In the genomic region with DNA sequence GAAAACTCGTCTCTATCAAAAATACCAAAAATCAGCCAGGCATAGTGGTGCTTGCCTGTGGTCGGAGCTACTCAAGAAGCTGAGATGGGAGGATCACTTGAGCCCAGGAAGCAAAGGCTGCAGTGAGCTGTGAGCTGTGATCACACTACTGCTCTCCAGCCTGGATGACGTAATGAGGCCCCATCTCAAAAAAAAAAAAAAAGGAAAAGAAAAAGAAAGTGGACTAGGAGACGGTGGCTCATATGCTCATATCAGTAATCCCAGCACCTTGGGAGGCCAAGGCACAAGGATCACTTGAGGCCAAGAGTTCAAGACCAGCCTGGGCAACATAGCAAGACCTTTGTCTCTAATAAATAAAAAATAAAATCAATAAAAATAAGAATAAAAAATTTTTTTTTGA, we compare ENCODE assay signal across 1 cellular context.
A peak's percentile ranks its signal among the peaks of the same experiment; 100 is the strongest.
TF ChIP-seq lines count a peak whose summit lies in the region.

No MANE protein-coding gene starts in this region.

TF ChIP-seq in HEK293, 187 proteins besides CTCF, POLR2A, EP300 and RAD21 (continued from another document):
- TF ChIP-seq ZNF629 (tag by site-specific recombination; IDR thresholded peaks at IDR 0.05) = peak; percentile 63
- peak; percentile 51; the same call in 1 of the 2 replicates for TF ChIP-seq KLF8 (tag by site-specific recombination; IDR thresholded peaks at IDR 0.05)
- TF ChIP-seq GLIS1 (tag by site-specific recombination; IDR thresholded peaks at IDR 0.05) = peak; percentile 64
- peak; percentile 35; the same call in 1 of the 2 replicates for TF ChIP-seq PRDM1 (tag by site-specific recombination; IDR thresholded peaks at IDR 0.05)
- TF ChIP-seq, protein P1, sequence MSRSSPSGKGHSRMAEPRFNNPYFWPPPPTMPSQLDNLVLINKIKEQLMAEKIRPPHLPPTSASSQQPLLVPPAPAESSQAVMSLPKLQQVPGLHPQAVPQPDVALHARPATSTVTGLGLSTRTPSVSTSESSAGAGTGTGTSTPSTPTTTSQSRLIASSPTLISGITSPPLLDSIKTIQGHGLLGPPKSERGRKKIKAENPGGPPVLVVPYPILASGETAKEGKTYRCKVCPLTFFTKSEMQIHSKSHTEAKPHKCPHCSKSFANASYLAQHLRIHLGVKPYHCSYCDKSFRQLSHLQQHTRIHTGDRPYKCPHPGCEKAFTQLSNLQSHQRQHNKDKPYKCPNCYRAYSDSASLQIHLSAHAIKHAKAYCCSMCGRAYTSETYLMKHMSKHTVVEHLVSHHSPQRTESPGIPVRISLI (tag by site-specific recombination; IDR thresholded peaks at IDR 0.05) = peak; percentile 59; the same call in 1 of the 2 replicates
- TF ChIP-seq ZBTB1 (tag by site-specific recombination; IDR thresholded peaks at IDR 0.05) = no peak
- TF ChIP-seq ZNF768 (tag by site-specific recombination; IDR thresholded peaks at IDR 0.05) = no peak
- TF ChIP-seq ZNF664 (tag by site-specific recombination; IDR thresholded peaks at IDR 0.05) = no peak
- TF ChIP-seq, protein P2, sequence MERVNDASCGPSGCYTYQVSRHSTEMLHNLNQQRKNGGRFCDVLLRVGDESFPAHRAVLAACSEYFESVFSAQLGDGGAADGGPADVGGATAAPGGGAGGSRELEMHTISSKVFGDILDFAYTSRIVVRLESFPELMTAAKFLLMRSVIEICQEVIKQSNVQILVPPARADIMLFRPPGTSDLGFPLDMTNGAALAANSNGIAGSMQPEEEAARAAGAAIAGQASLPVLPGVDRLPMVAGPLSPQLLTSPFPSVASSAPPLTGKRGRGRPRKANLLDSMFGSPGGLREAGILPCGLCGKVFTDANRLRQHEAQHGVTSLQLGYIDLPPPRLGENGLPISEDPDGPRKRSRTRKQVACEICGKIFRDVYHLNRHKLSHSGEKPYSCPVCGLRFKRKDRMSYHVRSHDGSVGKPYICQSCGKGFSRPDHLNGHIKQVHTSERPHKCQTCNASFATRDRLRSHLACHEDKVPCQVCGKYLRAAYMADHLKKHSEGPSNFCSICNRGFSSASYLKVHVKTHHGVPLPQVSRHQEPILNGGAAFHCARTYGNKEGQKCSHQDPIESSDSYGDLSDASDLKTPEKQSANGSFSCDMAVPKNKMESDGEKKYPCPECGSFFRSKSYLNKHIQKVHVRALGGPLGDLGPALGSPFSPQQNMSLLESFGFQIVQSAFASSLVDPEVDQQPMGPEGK (tag by site-specific recombination; IDR thresholded peaks at IDR 0.05) = no peak
- peak; percentile 42; the same call in 1 of the 2 replicates for TF ChIP-seq ZBTB21 (tag by site-specific recombination; IDR thresholded peaks at IDR 0.05)
- TF ChIP-seq ZFP69B (tag by site-specific recombination; IDR thresholded peaks at IDR 0.05) = 0 out of 2 replicates have a peak, but pooled peaks have one; percentile 49
- TF ChIP-seq, protein P3, sequence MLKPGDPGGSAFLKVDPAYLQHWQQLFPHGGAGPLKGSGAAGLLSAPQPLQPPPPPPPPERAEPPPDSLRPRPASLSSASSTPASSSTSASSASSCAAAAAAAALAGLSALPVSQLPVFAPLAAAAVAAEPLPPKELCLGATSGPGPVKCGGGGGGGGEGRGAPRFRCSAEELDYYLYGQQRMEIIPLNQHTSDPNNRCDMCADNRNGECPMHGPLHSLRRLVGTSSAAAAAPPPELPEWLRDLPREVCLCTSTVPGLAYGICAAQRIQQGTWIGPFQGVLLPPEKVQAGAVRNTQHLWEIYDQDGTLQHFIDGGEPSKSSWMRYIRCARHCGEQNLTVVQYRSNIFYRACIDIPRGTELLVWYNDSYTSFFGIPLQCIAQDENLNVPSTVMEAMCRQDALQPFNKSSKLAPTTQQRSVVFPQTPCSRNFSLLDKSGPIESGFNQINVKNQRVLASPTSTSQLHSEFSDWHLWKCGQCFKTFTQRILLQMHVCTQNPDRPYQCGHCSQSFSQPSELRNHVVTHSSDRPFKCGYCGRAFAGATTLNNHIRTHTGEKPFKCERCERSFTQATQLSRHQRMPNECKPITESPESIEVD (tag by site-specific recombination; IDR thresholded peaks at IDR 0.05) = no peak
- TF ChIP-seq, protein P4, sequence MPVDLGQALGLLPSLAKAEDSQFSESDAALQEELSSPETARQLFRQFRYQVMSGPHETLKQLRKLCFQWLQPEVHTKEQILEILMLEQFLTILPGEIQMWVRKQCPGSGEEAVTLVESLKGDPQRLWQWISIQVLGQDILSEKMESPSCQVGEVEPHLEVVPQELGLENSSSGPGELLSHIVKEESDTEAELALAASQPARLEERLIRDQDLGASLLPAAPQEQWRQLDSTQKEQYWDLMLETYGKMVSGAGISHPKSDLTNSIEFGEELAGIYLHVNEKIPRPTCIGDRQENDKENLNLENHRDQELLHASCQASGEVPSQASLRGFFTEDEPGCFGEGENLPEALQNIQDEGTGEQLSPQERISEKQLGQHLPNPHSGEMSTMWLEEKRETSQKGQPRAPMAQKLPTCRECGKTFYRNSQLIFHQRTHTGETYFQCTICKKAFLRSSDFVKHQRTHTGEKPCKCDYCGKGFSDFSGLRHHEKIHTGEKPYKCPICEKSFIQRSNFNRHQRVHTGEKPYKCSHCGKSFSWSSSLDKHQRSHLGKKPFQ (tag by site-specific recombination; IDR thresholded peaks at IDR 0.05) = 0 out of 2 replicates have a peak, but pooled peaks have one; percentile 20
- TF ChIP-seq, protein P5, sequence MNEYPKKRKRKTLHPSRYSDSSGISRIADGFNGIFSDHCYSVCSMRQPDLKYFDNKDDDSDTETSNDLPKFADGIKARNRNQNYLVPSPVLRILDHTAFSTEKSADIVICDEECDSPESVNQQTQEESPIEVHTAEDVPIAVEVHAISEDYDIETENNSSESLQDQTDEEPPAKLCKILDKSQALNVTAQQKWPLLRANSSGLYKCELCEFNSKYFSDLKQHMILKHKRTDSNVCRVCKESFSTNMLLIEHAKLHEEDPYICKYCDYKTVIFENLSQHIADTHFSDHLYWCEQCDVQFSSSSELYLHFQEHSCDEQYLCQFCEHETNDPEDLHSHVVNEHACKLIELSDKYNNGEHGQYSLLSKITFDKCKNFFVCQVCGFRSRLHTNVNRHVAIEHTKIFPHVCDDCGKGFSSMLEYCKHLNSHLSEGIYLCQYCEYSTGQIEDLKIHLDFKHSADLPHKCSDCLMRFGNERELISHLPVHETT (tag by site-specific recombination; IDR thresholded peaks at IDR 0.05) = 0 out of 2 replicates have a peak, but pooled peaks have one; percentile 45
- no peak for TF ChIP-seq ZNF239 (tag by site-specific recombination; IDR thresholded peaks at IDR 0.05)
- TF ChIP-seq BCL11A (tag by site-specific recombination; IDR thresholded peaks at IDR 0.05; ENCODE audit: low read depth) = peak; percentile 66; the same call in 1 of the 2 replicates
- TF ChIP-seq, protein P6, sequence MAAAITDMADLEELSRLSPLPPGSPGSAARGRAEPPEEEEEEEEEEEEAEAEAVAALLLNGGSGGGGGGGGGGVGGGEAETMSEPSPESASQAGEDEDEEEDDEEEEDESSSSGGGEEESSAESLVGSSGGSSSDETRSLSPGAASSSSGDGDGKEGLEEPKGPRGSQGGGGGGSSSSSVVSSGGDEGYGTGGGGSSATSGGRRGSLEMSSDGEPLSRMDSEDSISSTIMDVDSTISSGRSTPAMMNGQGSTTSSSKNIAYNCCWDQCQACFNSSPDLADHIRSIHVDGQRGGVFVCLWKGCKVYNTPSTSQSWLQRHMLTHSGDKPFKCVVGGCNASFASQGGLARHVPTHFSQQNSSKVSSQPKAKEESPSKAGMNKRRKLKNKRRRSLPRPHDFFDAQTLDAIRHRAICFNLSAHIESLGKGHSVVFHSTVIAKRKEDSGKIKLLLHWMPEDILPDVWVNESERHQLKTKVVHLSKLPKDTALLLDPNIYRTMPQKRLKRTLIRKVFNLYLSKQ (tag by site-specific recombination; IDR thresholded peaks at IDR 0.05; ENCODE audit: borderline replicate concordance) = no peak
- no peak for TF ChIP-seq ZNF302 (tag by site-specific recombination; IDR thresholded peaks at IDR 0.05; ENCODE audit: low read depth)
TF ChIP-seq in HEK293: peak in this region for 15.
